Comparison of ENCODE assay signal across 18 cellular contexts in the genomic region with DNA sequence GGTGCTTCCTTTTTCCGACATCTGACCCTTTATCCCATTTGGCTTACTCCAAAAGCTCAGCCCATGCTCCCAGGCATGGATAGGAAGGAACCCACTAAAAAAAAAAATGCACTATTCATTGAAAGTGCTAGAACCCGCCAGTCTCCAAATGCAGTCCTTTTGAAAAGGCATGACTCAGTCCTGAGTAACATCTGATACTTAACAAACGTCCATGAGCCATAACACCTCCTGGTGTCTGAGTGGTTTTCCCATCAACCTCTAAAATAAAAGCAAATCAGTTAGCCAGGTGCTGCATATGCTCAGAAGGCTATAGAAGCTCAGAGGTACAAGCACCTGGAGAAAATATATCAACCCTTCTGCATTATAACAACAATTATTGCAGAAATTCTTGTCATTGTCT. TPM values are rescaled to one million over a fixed set of nuclear protein-coding genes. Genes with fewer than 3 reads are reported as not detected.
A peak's percentile ranks its signal among the peaks of the same experiment; 100 is the strongest.
DNase-seq lines count a peak whose midpoint lies in the region; ATAC-seq, FAIRE-seq and TF ChIP-seq lines count a peak whose summit lies in the region.
"Had no signal": no experiment of that assay in that cellular context is flagged by ENCODE, and none has a peak within 500 bp of the region (broad histone marks: within the 10 kb centered on the region; RNA-seq: fewer than 3 reads in every experiment).

No MANE protein-coding gene starts in this region.

- ATAC-seq in IMR-90 (ENCODE audit: low read depth), result no peak

- H3K56ac ChIP-seq in IMR-90 (ENCODE audit: extremely low read depth, insufficient read depth, low read length), result no peak overlapping the region

- no peaks in the 10 kb centered on the region for H4K20me1 ChIP-seq in IMR-90 (ENCODE audit: insufficient read depth, low read length)
- H4K20me1 ChIP-seq in astrocyte (ENCODE audit: insufficient read depth, low read length), result no peaks in the 10 kb centered on the region
- H4K20me1 ChIP-seq in keratinocyte (ENCODE audit: control insufficient read depth, extremely low read depth, insufficient read depth, low read length), result no peaks in the 10 kb centered on the region
- H4K20me1 ChIP-seq: BLaER1 treated with 17β-estradiol and CSF1 and Interleukin-3, amounts not matched to agents 10 nM and 100 nM had no signal

- no peak overlapping the region for H3K14ac ChIP-seq in IMR-90 (replicated peaks; ENCODE audit: low read depth, low read length)

- CTCF ChIA-PET in IMR-90 (lab: Yijun Ruan, JAX), result no interaction called here

- H2BK15ac ChIP-seq in IMR-90 (ENCODE audit: low read depth, low read length), result no peak overlapping the region

- no TSS peak for BruUV-seq in IMR-90 (replicated peaks; lab: Mats Ljungman, UMichigan)

- no peak overlapping the region for H3K18ac ChIP-seq in IMR-90 (ENCODE audit: low read depth, low read length)

- H3K4me3 Mint-ChIP-seq in astrocyte (ENCODE audit: unreplicated experiment), result no peak overlapping the region
- H3K4me3 Mint-ChIP-seq: naive B cell; stimulated activated naive CD8-positive, alpha-beta T cell treated with anti-CD3 and anti-CD28 coated beads, Interleukin-15, Interleukin-2, amounts not matched to agents 100 ng/mL and 50 ng/mL, for 24 hours had no signal

- H3K36me3 ChIP-seq in IMR-90 (ENCODE audit: control insufficient read depth, insufficient read depth, low read length), result no peaks in the 10 kb centered on the region
- no peaks in the 10 kb centered on the region for H3K36me3 ChIP-seq in astrocyte (ENCODE audit: insufficient read depth, low read length)
- no peaks in the 10 kb centered on the region for H3K36me3 ChIP-seq in keratinocyte (ENCODE audit: control insufficient read depth in 2 of 2, extremely low read depth in 1 of 2, insufficient read depth in 2 of 2, low read length in 2 of 2)
- H3K36me3 ChIP-seq: BLaER1 treated with 17β-estradiol and CSF1 and Interleukin-3, amounts not matched to agents 10 nM and 100 nM; esophagus muscularis mucosa had no signal

- H3K9me1 ChIP-seq in IMR-90 (ENCODE audit: insufficient read depth, low read length) (no peaks in the 10 kb centered on the region), keratinocyte (ENCODE audit: control insufficient read depth, extremely low read depth, insufficient read depth, low read length) (no peaks in the 10 kb centered on the region)

- no peaks in the 10 kb centered on the region for H3K27me3 Mint-ChIP-seq in astrocyte (ENCODE audit: low read depth, unreplicated experiment)

- H3K9me3 ChIP-seq in IMR-90 (ENCODE audit: control insufficient read depth, insufficient read depth, low read length) (no peaks in the 10 kb centered on the region), astrocyte (ENCODE audit: insufficient read depth, low read depth, low read length) (no peaks in the 10 kb centered on the region), keratinocyte (ENCODE audit: control insufficient read depth, low read depth, low read length) (no peaks in the 10 kb centered on the region)
- H3K9me3 ChIP-seq: esophagus muscularis mucosa had no signal

- no peak overlapping the region for H3K4me3 ChIP-seq in IMR-90 (ENCODE audit: insufficient read depth, low read depth, low read length)
- H3K4me3 ChIP-seq in astrocyte (ENCODE audit: insufficient read depth, low read depth, low read length), result no peak overlapping the region
- H3K4me3 ChIP-seq in keratinocyte (ENCODE audit: control insufficient read depth in 2 of 3, extremely low read depth in 1 of 3, insufficient read depth in 2 of 3, low read depth in 1 of 3, low read length in 3 of 3), result no peak overlapping the region
- H3K4me3 ChIP-seq: BLaER1 treated with 17β-estradiol and CSF1 and Interleukin-3, amounts not matched to agents 10 nM and 100 nM; esophagus muscularis mucosa had no signal

- POLR2A ChIA-PET in IMR-90 (lab: Charles Lee; ENCODE audit: unreplicated experiment), result no interaction called here

- no peaks in the 10 kb centered on the region for H3K79me1 ChIP-seq in IMR-90 (ENCODE audit: low read depth in 1 of 2, low read length in 2 of 2)

- no peak overlapping the region for H3K23ac ChIP-seq in IMR-90 (ENCODE audit: low read depth, low read length)

- no peak overlapping the region for H2BK120ac ChIP-seq in IMR-90 (ENCODE audit: low read depth, low read length)

- no peak overlapping the region for H4K8ac ChIP-seq in IMR-90 (ENCODE audit: low read depth in 2 of 2, low read length in 2 of 2)

- H3K4me1 ChIP-seq in IMR-90 (ENCODE audit: control insufficient read depth, insufficient read depth, low read length) (no peaks in the 10 kb centered on the region), astrocyte (ENCODE audit: insufficient read depth, low read length) (peaks cover 3% of the 10 kb centered on the region), keratinocyte (ENCODE audit: control insufficient read depth, extremely low read depth, insufficient read depth, low read length) (peaks cover 23% of the 10 kb centered on the region)
- H3K4me1 ChIP-seq: BLaER1 treated with 17β-estradiol and CSF1 and Interleukin-3, amounts not matched to agents 10 nM and 100 nM had no signal

- H3K4me2 ChIP-seq in IMR-90 (ENCODE audit: low read depth, low read length), result no peak overlapping the region
- H3K4me2 ChIP-seq in astrocyte (ENCODE audit: low read length), result peak overlapping the region; percentile 25
- H3K4me2 ChIP-seq in keratinocyte (ENCODE audit: control insufficient read depth, extremely low read depth, insufficient read depth, low read depth, low read length), result no peak overlapping the region
- H3K4me2 ChIP-seq: BLaER1 treated with 17β-estradiol and CSF1 and Interleukin-3, amounts not matched to agents 10 nM and 100 nM had no signal

- no peak overlapping the region for H2AFZ ChIP-seq in IMR-90 (replicated peaks; ENCODE audit: low read length, poor library complexity)
- H2AFZ ChIP-seq in astrocyte (ENCODE audit: low read depth, low read length), result no peak overlapping the region
- no peak overlapping the region for H2AFZ ChIP-seq in keratinocyte (ENCODE audit: control insufficient read depth, low read length)

- in situ Hi-C loops in Caki2 (cut with HindIII; ENCODE audit: low pct_unique_long_range_greater_than_20kb, low sequenced_read_pairs) (no loop called here), IMR-90 (cut with MboI; ENCODE audit: low sequenced_read_pairs) (no loop called here)

- H3K79me2 ChIP-seq in astrocyte (ENCODE audit: insufficient read depth, low read length), result no peaks in the 10 kb centered on the region
- no peaks in the 10 kb centered on the region for H3K79me2 ChIP-seq in keratinocyte (ENCODE audit: control insufficient read depth, insufficient read depth, low read length)

- no peaks in the 10 kb centered on the region for H3K36me3 Mint-ChIP-seq in astrocyte (ENCODE audit: low read depth, unreplicated experiment)
- H3K36me3 Mint-ChIP-seq: naive B cell had no signal

- H3K9me3 Mint-ChIP-seq in astrocyte (ENCODE audit: unreplicated experiment), result peaks cover 4% of the 10 kb centered on the region
- H3K9me3 Mint-ChIP-seq: activated T-helper 2 cell treated with anti-CD3 and anti-CD28 coated beads, Interferon-gamma antibody, Interleukin-2, Interleukin-4, amounts not matched to agents 10 μg/mL and 5 μg/mL and 100 μg/mL, durations not matched to agents 14 hours and 24 hours and 36 hours; stimulated activated naive CD8-positive, alpha-beta T cell treated with anti-CD3 and anti-CD28 coated beads, Interleukin-15, Interleukin-2, amounts not matched to agents 100 ng/mL and 50 ng/mL, for 24 hours had no signal

- H2AK5ac ChIP-seq in IMR-90 (ENCODE audit: low read depth, low read length), result no peak overlapping the region

- no peak overlapping the region for H3K4ac ChIP-seq in IMR-90 (ENCODE audit: low read depth, low read length)

- intact Hi-C loops in IMR-90 (cut with micrococcal nuclease), result no loop called here

- WGBS in IMR-90 (ENCODE audit: extremely low coverage in 2 of 2, insufficient read length in 1 of 2), 2 experiments, result 38% methylated on average over 2 of the region's 3 CpGs; no CpG with 5 or more reads in 1 of the 2 experiments

- no peak overlapping the region for H2AK9ac ChIP-seq in IMR-90 (replicated peaks; ENCODE audit: low read depth, low read length, poor library complexity)

- no peak for TF ChIP-seq POLR2A in IMR-90 (IDR thresholded peaks at IDR 0.05; ENCODE audit: low read depth, low read length)

- H3K27me3 ChIP-seq in IMR-90 (ENCODE audit: control insufficient read depth, insufficient read depth, low read length) (peaks cover 9% of the 10 kb centered on the region), astrocyte (ENCODE audit: insufficient read depth, low read length) (no peaks in the 10 kb centered on the region), keratinocyte (ENCODE audit: control insufficient read depth, extremely low read depth, insufficient read depth, low read length) (no peaks in the 10 kb centered on the region)
- H3K27me3 ChIP-seq: BLaER1 treated with 17β-estradiol and CSF1 and Interleukin-3, amounts not matched to agents 10 nM and 100 nM; esophagus muscularis mucosa had no signal

- peaks cover 16% of the 10 kb centered on the region for H3K4me1 Mint-ChIP-seq in astrocyte (ENCODE audit: low read depth, unreplicated experiment)
- H3K4me1 Mint-ChIP-seq: naive B cell had no signal

- peak overlapping the region; percentile 3 for H3K27ac Mint-ChIP-seq in astrocyte (ENCODE audit: unreplicated experiment)
- H3K27ac Mint-ChIP-seq: activated T-helper 2 cell treated with anti-CD3 and anti-CD28 coated beads, Interferon-gamma antibody, Interleukin-2, Interleukin-4, amounts not matched to agents 10 μg/mL and 5 μg/mL and 100 μg/mL, durations not matched to agents 14 hours and 24 hours and 36 hours; stimulated activated naive CD8-positive, alpha-beta T cell treated with anti-CD3 and anti-CD28 coated beads, Interleukin-15, Interleukin-2, amounts not matched to agents 100 ng/mL and 50 ng/mL, for 24 hours had no signal

- FAIRE-seq in astrocyte (lab: Jason Lieb, UNC), result no peak
- peak; percentile 86 for FAIRE-seq in keratinocyte (lab: Jason Lieb, UNC)
- FAIRE-seq: G401.6 had no signal

- H3K9ac ChIP-seq in IMR-90 (ENCODE audit: low read depth, low read length) (no peak overlapping the region), astrocyte (ENCODE audit: low read length) (no peak overlapping the region), keratinocyte (ENCODE audit: control insufficient read depth, extremely low read depth, insufficient read depth, low read length) (no peak overlapping the region)
- H3K9ac ChIP-seq: BLaER1 treated with 17β-estradiol and CSF1 and Interleukin-3, amounts not matched to agents 10 nM and 100 nM had no signal

- H3K27ac ChIP-seq in IMR-90 (ENCODE audit: insufficient read depth, low read length) (no peak overlapping the region), astrocyte (ENCODE audit: low read depth, low read length) (no peak overlapping the region), keratinocyte (ENCODE audit: control insufficient read depth, insufficient read depth, low read length) (peak overlapping the region; percentile 10)
- H3K27ac ChIP-seq: BLaER1 treated with 17β-estradiol and CSF1 and Interleukin-3, amounts not matched to agents 10 nM and 100 nM; esophagus muscularis mucosa had no signal

- peak; percentile 41 for DNase-seq in Caki2 (ENCODE audit: low read depth)
- peak; percentile 23 for DNase-seq in IMR-90
- DNase-seq in astrocyte (ENCODE audit: low read depth), result peak; percentile 58
- DNase-seq in keratinocyte (ENCODE audit: low read depth, low spot score), result peak; percentile 38
- no peak for DNase-seq in HUDEP-2 (lab: John Stamatoyannopoulos, UW; ENCODE audit: unreplicated experiment in 76 of 76)
- DNase-seq in NCI-H187 (lab: John Stamatoyannopoulos, UW), result no peak
- no peak for DNase-seq in activated CD4-positive, alpha-beta T cell treated with anti-CD3 and anti-CD28 coated beads, Interleukin-2, amount 50 U/mL, for 48 hours
- no peak for DNase-seq in germinal center (ENCODE audit: low spot score)
- DNase-seq: cerebellar nuclear complex, naive B cell, NCI-H187 treated with DMSO at 0.1 percent for 48 hours, retina, T-helper 1 cell had no signal

- no peak overlapping the region for H4K91ac ChIP-seq in IMR-90 (ENCODE audit: insufficient read depth, low read depth, low read length)

- TF ChIP-seq CTCF in IMR-90 (conservative IDR thresholded peaks at IDR 0.05; ENCODE audit: low read depth, low read length), result no peak
- TF ChIP-seq CTCF in astrocyte (IDR thresholded peaks at IDR 0.05; ENCODE audit: insufficient read depth, low read depth, low read length), result no peak
- peak in 1 of 3 experiments; percentile 19 for TF ChIP-seq CTCF in keratinocyte (optimal IDR thresholded peaks at IDR 0.05 in 1 of 3, IDR thresholded peaks at IDR 0.05 in 1 of 3, conservative IDR thresholded peaks at IDR 0.05 in 1 of 3; ENCODE audit: extremely low read depth in 1 of 3, insufficient read depth in 2 of 3, low read length in 3 of 3)

- H4K5ac ChIP-seq in IMR-90 (ENCODE audit: low read depth, low read length), result no peak overlapping the region

- no peak for TF ChIP-seq RAD21 in IMR-90 (IDR thresholded peaks at IDR 0.05; ENCODE audit: low read length)

- H2BK5ac ChIP-seq in IMR-90 (ENCODE audit: low read depth, low read length, poor library complexity, severe bottlenecking), result no peak overlapping the region

- no peak overlapping the region for H2BK20ac ChIP-seq in IMR-90 (ENCODE audit: low read depth, low read length)

- dilution Hi-C loops in IMR-90 (cut with HindIII; ENCODE audit: low sequenced_read_pairs, unreplicated experiment), result no loop called here
- dilution Hi-C loops in keratinocyte (cut with MboI; ENCODE audit: extremely low pct_ligation_motif_present, low sequenced_read_pairs), result no loop called here

RNA-seq across cellular contexts. Expression of gene CACUL1, which starts 45.0 kb away (rescaled TPM):
- 19.0 and 24.0 TPM in 2 replicates for total RNA-seq in Caki2 (2014; rRNA removed; shearing (Covaris generic); ENCODE audit: low replicate concordance)
- total RNA-seq in IMR-90 (2012; rRNA removed), result 23.5 and 24.7 TPM in 2 replicates
- 4.3 and 5.3 TPM in 2 replicates for polyA plus RNA-seq in IMR-90 (2012; rRNA removed)
- 1.9 and 2.2 TPM in 2 replicates for polyA plus RNA-seq in IMR-90 (2012; cell fraction: cytosol; rRNA removed)
- 1.4 and 10.5 TPM in 2 replicates for polyA plus RNA-seq in IMR-90 (2012; cell fraction: nucleus; rRNA removed; ENCODE audit: low replicate concordance)
- total RNA-seq in astrocyte, result 49.9 and 52.4 TPM in 2 replicates
- 19.5 to 36.5 TPM (median 20.1 TPM) in 3 replicates for polyA plus RNA-seq in keratinocyte
- polyA plus RNA-seq in keratinocyte (2011; ENCODE audit: low read depth), result 17.7 TPM
- polyA plus RNA-seq in keratinocyte (2011; cell fraction: cytosol; rRNA removed), result 12.9 and 20.4 TPM in 2 replicates
- 18.4 and 21.2 TPM in 2 replicates for polyA plus RNA-seq in keratinocyte (2011; cell fraction: nucleus; rRNA removed)
- 16.3 and 21.8 TPM in 2 replicates for polyA plus RNA-seq in keratinocyte (2012; ENCODE audit: low replicate concordance)
- polyA minus RNA-seq in keratinocyte, result 13.2 to 43.8 TPM (median 20.9 TPM) in 3 replicates
- 27.2 TPM for polyA minus RNA-seq in keratinocyte (2011; cell fraction: cytosol; rRNA and poly(A)+ RNA removed)
- polyA minus RNA-seq in keratinocyte (2011; cell fraction: nucleus; rRNA and poly(A)+ RNA removed), result 29.6 and 42.8 TPM in 2 replicates

Comparison
In these comparisons a context has a peak if more than half of its experiments do, and no peak if none do; other contexts are left out.
1. DNase-seq: peak in Caki2 (single experiment), IMR-90 (single experiment), astrocyte (single experiment) and keratinocyte (single experiment); none in HUDEP-2 (0 of 76), NCI-H187 (0 of 2), activated CD4-positive, alpha-beta T cell treated with anti-CD3 and anti-CD28 coated beads, Interleukin-2, amount 50 U/mL, for 48 hours (0 of 2) and germinal center (single experiment).